In the genomic region with DNA sequence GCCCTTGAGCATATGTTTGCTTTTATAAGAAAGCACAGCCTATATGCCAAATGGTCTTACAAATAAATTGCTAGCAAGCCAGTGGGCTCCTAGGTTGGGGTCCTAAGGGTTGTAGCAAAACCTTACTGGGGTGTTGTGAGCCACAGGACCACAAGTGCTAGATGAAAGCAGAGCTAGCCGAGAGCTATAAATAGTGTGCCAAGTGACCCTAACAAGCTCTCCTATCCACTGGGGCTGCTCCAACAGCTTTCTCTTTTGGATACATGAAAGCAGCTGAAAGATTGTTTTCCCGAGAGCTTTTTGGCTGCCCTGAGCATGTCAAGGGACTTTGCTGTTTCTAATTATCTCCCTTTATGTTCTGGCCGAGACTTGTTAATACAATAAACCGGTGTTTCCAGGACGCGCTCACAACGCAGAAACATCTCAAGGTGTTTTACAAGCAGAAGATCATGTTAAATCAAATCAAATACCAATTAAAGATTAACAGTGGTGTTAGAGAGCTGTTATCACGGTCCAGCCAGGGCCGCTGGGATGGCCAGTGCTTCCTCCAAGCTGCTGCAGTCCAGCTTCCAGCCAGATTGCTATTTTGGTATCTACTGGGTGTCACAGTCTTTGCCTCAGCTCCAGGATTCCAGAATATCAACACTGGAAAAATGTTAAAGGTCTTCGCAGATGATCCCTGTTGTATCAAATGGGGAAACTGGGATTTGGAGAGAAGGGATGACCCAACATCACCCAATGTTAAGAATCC, we compare ENCODE assay signal across 23 cellular contexts.
"Had no signal": no experiment of that assay in that cellular context is flagged by ENCODE, and none has a peak within 500 bp of the region (broad histone marks: within the 10 kb centered on the region; RNA-seq: fewer than 3 reads in every experiment).

No MANE protein-coding gene starts in this region.

- DNase-seq: activated CD4-positive, alpha-beta T cell treated with anti-CD3 and anti-CD28 coated beads, Interleukin-2, amount 10 ng/mL, durations not matched to agents 24 days and 14 days; activated CD4-positive, alpha-beta T cell treated with anti-CD3 and anti-CD28 coated beads, Interleukin-2, amount 50 U/mL, for 48 hours; activated CD8-positive, alpha-beta T cell treated with anti-CD3 and anti-CD28 coated beads, Interleukin-2, amount 10 ng/mL, durations not matched to agents 7 days and 5 days; activated gamma-delta T cell treated with Interleukin-2 at 50 U/mL for 16 hours; activated naive CD4-positive, alpha-beta T cell treated with anti-CD3 and anti-CD28 coated beads for 36 hours; activated T-cell treated with anti-CD3 and anti-CD28 coated beads, Interleukin-2, amount 50 U/mL, for 24 hours; body of pancreas; IMR-90; NCI-H1105; NCI-H1417 treated with DMSO at 0.1 percent for 48 hours; NCI-H1694; NCI-H1930; NCI-H2081 treated with DMSO at 0.1 percent for 48 hours; NCI-H226; NCI-H446 treated with DMSO at 0.1 percent for 48 hours; NCI-H524; T1000 had no signal

- H3K4me3 ChIP-seq: adrenal gland, body of pancreas, breast epithelium, K562, SK-N-MC had no signal

- H3K27ac ChIP-seq: adrenal gland, body of pancreas, breast epithelium, SK-N-MC had no signal

- H3K9me3 ChIP-seq: adrenal gland, body of pancreas, breast epithelium had no signal

- H3K36me3 ChIP-seq: adrenal gland, breast epithelium had no signal

- H3K4me1 ChIP-seq: adrenal gland, body of pancreas, breast epithelium had no signal

- ATAC-seq: activated CD8-positive, alpha-beta T cell treated with anti-CD3 and anti-CD28 coated beads, Interleukin-2, amount 10 ng/mL, durations not matched to agents 7 days and 5 days; activated naive CD4-positive, alpha-beta T cell treated with anti-CD3 and anti-CD28 coated beads, Interleukin-2, amount 50 U/mL, for 72 hours; body of pancreas; K562; Panc1 had no signal

- H3K27me3 ChIP-seq: adrenal gland, body of pancreas, breast epithelium had no signal
